1 cellular context compared by ENCODE assay signal in genomic region chr16:89918453-89919347, GRCh38.
TF ChIP-seq lines count a peak whose summit lies in the region.

Gene MC1R (plus strand): TSS chr16:89918862. CDS start chr16:89919259, 397 bp downstream.

TF ChIP-seq in HepG2, 621 proteins besides CTCF, POLR2A, EP300 and RAD21 (continued from another document and continues in another):
- TF ChIP-seq KIAA2018 (CRISPR knock-in tag; IDR thresholded peaks at IDR 0.05; ENCODE audit: borderline replicate concordance), result no peak
- TF ChIP-seq MAX (IDR thresholded peaks at IDR 0.05), result no peak
- TF ChIP-seq LBX2 (CRISPR knock-in tag; IDR thresholded peaks at IDR 0.05; ENCODE audit: borderline replicate concordance), result 0 out of 2 replicates have a peak, but pooled peaks have one; percentile 54
- peak; percentile 69; the same call in 1 of the 2 replicates for TF ChIP-seq PPARG (CRISPR knock-in tag; conservative IDR thresholded peaks at IDR 0.05)
- TF ChIP-seq SIX4 (CRISPR knock-in tag; IDR thresholded peaks at IDR 0.05), result no peak; the same call in 1 of the 2 replicates
- TF ChIP-seq BRD4 (CRISPR knock-in tag; IDR thresholded peaks at IDR 0.05), result peak; percentile 70; the same call in 1 of the 2 replicates
- peak; percentile 88 for TF ChIP-seq MED1 (CRISPR knock-in tag; IDR thresholded peaks at IDR 0.05)
- TF ChIP-seq ELF1 (CRISPR knock-in tag; IDR thresholded peaks at IDR 0.05), result peak; percentile 56
- 0 out of 2 replicates have a peak, but pooled peaks have one; percentile 66 for TF ChIP-seq ARHGAP35 (CRISPR knock-in tag; IDR thresholded peaks at IDR 0.05; ENCODE audit: borderline replicate concordance)
- TF ChIP-seq CEBPB (IDR thresholded peaks at IDR 0.05; ENCODE audit: borderline replicate concordance, low read depth, low read length), result peak; percentile 66; the same call in 1 of the 2 replicates
- TF ChIP-seq RFX5 (IDR thresholded peaks at IDR 0.05; ENCODE audit: low read depth, low read length), result no peak
- peak; percentile 85 for TF ChIP-seq AGO2 (optimal IDR thresholded peaks at IDR 0.05; ENCODE audit: low read depth, low read length)
- no peak for TF ChIP-seq GABPA (IDR thresholded peaks at IDR 0.05; ENCODE audit: low read depth, low read length)
- TF ChIP-seq GABPA (CRISPR knock-in tag; IDR thresholded peaks at IDR 0.05; ENCODE audit: low read depth), result no peak
- TF ChIP-seq POLR2AphosphoS2 (IDR thresholded peaks at IDR 0.05; ENCODE audit: low read depth, low read length), result peak; percentile 33; the same call in 1 of the 2 replicates
- TF ChIP-seq ATAD3A (CRISPR knock-in tag; IDR thresholded peaks at IDR 0.05), result peak; percentile 4; the same call in 1 of the 2 replicates
- peak; percentile 68; the same call in 1 of the 2 replicates for TF ChIP-seq SNAPC4 (CRISPR knock-in tag; IDR thresholded peaks at IDR 0.05)
- TF ChIP-seq TRAFD1 (CRISPR knock-in tag; IDR thresholded peaks at IDR 0.05; ENCODE audit: borderline replicate concordance), result peak; percentile 98
- peak; percentile 87 for TF ChIP-seq ZNF687 (CRISPR knock-in tag; IDR thresholded peaks at IDR 0.05)
- no peak for TF ChIP-seq ZNF431 (CRISPR knock-in tag; IDR thresholded peaks at IDR 0.05; ENCODE audit: borderline replicate concordance, low read depth)
- peak; percentile 90 for TF ChIP-seq ZNF772 (CRISPR knock-in tag; IDR thresholded peaks at IDR 0.05)
- no peak for TF ChIP-seq ZNF20 (CRISPR knock-in tag; IDR thresholded peaks at IDR 0.05)
- TF ChIP-seq BRCA1 (CRISPR knock-in tag; IDR thresholded peaks at IDR 0.05), result 0 out of 2 replicates have a peak, but pooled peaks have one; percentile 77
- peak; percentile 7 for TF ChIP-seq ZNF883 (CRISPR knock-in tag; IDR thresholded peaks at IDR 0.05; ENCODE audit: not compliant biosample characterization)
- no peak for TF ChIP-seq ZNF230 (CRISPR knock-in tag; IDR thresholded peaks at IDR 0.05)
- no peak for TF ChIP-seq GMEB2 (CRISPR knock-in tag; IDR thresholded peaks at IDR 0.05; ENCODE audit: low read depth)
- TF ChIP-seq ZBTB7B (CRISPR knock-in tag; IDR thresholded peaks at IDR 0.05), result peak; percentile 100
- TF ChIP-seq FOXP4 (CRISPR knock-in tag; IDR thresholded peaks at IDR 0.05), result peak; percentile 59
- TF ChIP-seq HOXA5 (CRISPR knock-in tag; IDR thresholded peaks at IDR 0.05), result peak; percentile 39; the same call in 1 of the 2 replicates
